In the genomic region with DNA sequence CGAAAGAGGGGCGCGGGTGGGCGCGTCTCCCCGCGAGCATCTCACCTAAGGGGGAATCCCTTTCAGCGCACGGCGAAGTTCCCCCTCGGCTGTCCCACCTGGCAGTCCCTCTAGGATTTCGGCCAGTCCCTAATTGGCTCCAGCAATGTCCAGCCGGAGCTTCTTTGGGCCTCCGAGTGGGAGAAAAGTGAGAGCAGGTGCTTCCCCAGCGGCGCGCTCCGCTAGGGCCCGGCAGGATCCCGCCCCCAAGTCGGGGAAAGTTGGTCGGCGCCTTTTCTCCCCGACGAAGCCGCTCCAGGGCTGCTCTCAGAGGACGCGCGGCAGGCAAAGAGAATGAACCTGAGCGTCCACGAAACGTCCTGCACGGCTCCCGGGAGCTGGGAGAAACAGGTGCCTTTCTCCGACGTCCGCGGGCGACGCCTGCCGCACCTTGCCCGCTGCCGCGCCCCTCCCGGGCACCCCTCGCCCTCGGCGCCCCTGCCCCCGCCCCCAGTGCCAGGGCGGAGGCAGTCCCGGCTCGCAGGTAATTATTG, we compare ENCODE assay signal across 9 cellular contexts. TPM values are rescaled to one million over a fixed set of nuclear protein-coding genes. Genes with fewer than 3 reads are reported as not detected.
A peak's percentile ranks its signal among the peaks of the same experiment; 100 is the strongest.
DNase-seq lines count a peak whose midpoint lies in the region; ATAC-seq and TF ChIP-seq lines count a peak whose summit lies in the region.
"Had no signal": no experiment of that assay in that cellular context is flagged by ENCODE, and none has a peak within 500 bp of the region (broad histone marks: within the 10 kb centered on the region; RNA-seq: fewer than 3 reads in every experiment).

No MANE protein-coding gene starts in this region.

- intact Hi-C loops in activated CD4-positive, alpha-beta T cell treated with anti-CD3 and anti-CD28 coated beads, Interleukin-2, amount 10 ng/mL, durations not matched to agents 24 days and 14 days (cut with micrococcal nuclease): loop anchor here (2.0 to 10.0 kb wide), 6 partner anchors 17 to 599 kb away; no protein-coding TSS in a partner anchor
- intact Hi-C loops in PC-3 (cut with micrococcal nuclease) (no loop called here), heart left ventricle (cut with DNase I) (loop anchor here in 4 of 10 donors (5.0 to 10.0 kb wide), 4 partner anchors 281 to 529 kb away; partner anchors contain the start of gene PDS5B (in 2 of the 4)), gastrocnemius medialis (cut with DNase I; ENCODE audit: low total_unique reads) (loop anchor here (5.0 kb wide), 1 partner anchor 429 kb away; the partner anchor contains the start of gene PDS5B)

- H3F3A ChIP-seq in PC-3 (ENCODE audit: low read length, unreplicated experiment): no peaks in the 10 kb centered on the region

- peaks cover 11% of the 10 kb centered on the region for H3K4me1 Mint-ChIP-seq in activated CD4-positive, alpha-beta T cell treated with anti-CD3 and anti-CD28 coated beads, Interleukin-2, amount 10 ng/mL, durations not matched to agents 24 days and 14 days

- CTCF ChIA-PET in PC-3 (lab: Charles Lee): no interaction called here

- no peak overlapping the region for H3K27ac ChIP-seq in PC-3 (ENCODE audit: low read length)
- H3K27ac ChIP-seq in heart left ventricle: peak overlapping the region; percentile 63 to 93 (median 86)
- H3K27ac ChIP-seq in gastrocnemius medialis: peak overlapping the region; percentile 61 to 83 (median 75)
- H3K27ac ChIP-seq in Karpas-422 (ENCODE audit: low read length): no peak overlapping the region
- H3K27ac ChIP-seq: C4-2B had no signal

- no peaks in the 10 kb centered on the region for H3K9me2 ChIP-seq in PC-3 (replicated peaks; ENCODE audit: low read length)
- no peaks in the 10 kb centered on the region for H3K9me2 ChIP-seq in Karpas-422 (replicated peaks; ENCODE audit: insufficient read depth, low read length)

- peak overlapping the region; percentile 66 for H3K4me3 Mint-ChIP-seq in activated CD4-positive, alpha-beta T cell treated with anti-CD3 and anti-CD28 coated beads, Interleukin-2, amount 10 ng/mL, durations not matched to agents 24 days and 14 days

- H3K36me3 Mint-ChIP-seq in activated CD4-positive, alpha-beta T cell treated with anti-CD3 and anti-CD28 coated beads, Interleukin-2, amount 10 ng/mL, durations not matched to agents 24 days and 14 days (ENCODE audit: low read depth): no peaks in the 10 kb centered on the region

- H3K4me1 ChIP-seq in PC-3 (ENCODE audit: insufficient read depth, low read length) (peaks cover 4% of the 10 kb centered on the region; the same call in 1 of the 2 replicates), heart left ventricle (peaks cover 0 to 24% (median 11%) of the 10 kb centered on the region in 12 donors), gastrocnemius medialis (no peaks in the 10 kb centered on the region), Karpas-422 (ENCODE audit: low read length) (no peaks in the 10 kb centered on the region)

- H3K9me3 Mint-ChIP-seq in activated CD4-positive, alpha-beta T cell treated with anti-CD3 and anti-CD28 coated beads, Interleukin-2, amount 10 ng/mL, durations not matched to agents 24 days and 14 days: peaks cover 4% of the 10 kb centered on the region

- WGBS in heart left ventricle, 4 donors: 6 to 36% (median 20%) methylated on average over 12 to 52 of the region's 52 CpGs

- BruUV-seq in PC-3 (replicated peaks; lab: Mats Ljungman, UMichigan): no TSS peak

- peak overlapping the region; percentile 47 for H3K4me3 ChIP-seq in PC-3 (ENCODE audit: low read length)
- H3K4me3 ChIP-seq in heart left ventricle: peak overlapping the region; percentile 31 to 68 (median 58)
- peak overlapping the region; percentile 35 to 56 (median 51) for H3K4me3 ChIP-seq in gastrocnemius medialis
- no peak overlapping the region for H3K4me3 ChIP-seq in Karpas-422 (ENCODE audit: low read length)

- H2AFZ ChIP-seq in PC-3 (ENCODE audit: low read length) (peak overlapping the region; percentile 55; the same call in 1 of the 2 replicates), Karpas-422 (ENCODE audit: low read length) (no peak overlapping the region)

- ATAC-seq in PC-3 (peak; percentile 43), heart left ventricle (peak in 1 of 4 donors; percentile 29), gastrocnemius medialis (no peak), GM19467 (IDR thresholded peaks at IDR 0.05; ENCODE audit: unreplicated experiment) (no peak), GM19324 (IDR thresholded peaks at IDR 0.05; ENCODE audit: low FRiP score, unreplicated experiment) (no peak)

- H3K9ac ChIP-seq in PC-3 (ENCODE audit: low read length) (no peak overlapping the region), Karpas-422 (ENCODE audit: low read length) (no peak overlapping the region)

- H4K20me1 ChIP-seq in PC-3 (ENCODE audit: low read length) (no peaks in the 10 kb centered on the region), Karpas-422 (ENCODE audit: insufficient read depth, low read depth, low read length) (no peaks in the 10 kb centered on the region)

- POLR2A ChIA-PET in PC-3 (lab: Charles Lee; ENCODE audit: unreplicated experiment): no interaction called here

- DNase-seq in activated CD4-positive, alpha-beta T cell treated with anti-CD3 and anti-CD28 coated beads, Interleukin-2, amount 10 ng/mL, durations not matched to agents 24 days and 14 days: peak; percentile 71
- DNase-seq in activated CD4-positive, alpha-beta T cell treated with anti-CD3 and anti-CD28 coated beads, Interleukin-2, amount 50 U/mL, for 1 hour: no peak
- DNase-seq in PC-3 (no peak), heart left ventricle (peak in 4 of 5 donors; percentile 25 to 70 (median 32)), gastrocnemius medialis (no peak), Karpas-422 (no peak)

- peak overlapping the region; percentile 57 for H3K4me2 ChIP-seq in PC-3 (ENCODE audit: low read length)
- H3K4me2 ChIP-seq in Karpas-422 (ENCODE audit: low read depth, low read length, poor library complexity, severe bottlenecking): no peak overlapping the region

- H3K9me3 ChIP-seq in PC-3 (ENCODE audit: low read length) (no peaks in the 10 kb centered on the region), heart left ventricle (no peaks in the 10 kb centered on the region), gastrocnemius medialis (no peaks in the 10 kb centered on the region), Karpas-422 (ENCODE audit: low read length) (no peaks in the 10 kb centered on the region)

- no peaks in the 10 kb centered on the region for H3K27me3 ChIP-seq in PC-3 (ENCODE audit: low read length)
- H3K27me3 ChIP-seq in heart left ventricle: peaks cover 0 to 33% (median 0%) of the 10 kb centered on the region in 9 donors
- H3K27me3 ChIP-seq in gastrocnemius medialis: peaks cover 10 to 19% (median 12%) of the 10 kb centered on the region in 3 donors
- no peaks in the 10 kb centered on the region for H3K27me3 ChIP-seq in Karpas-422 (ENCODE audit: low read length)

- in situ Hi-C loops in gastrocnemius medialis (cut with MboI; ENCODE audit: low sequenced_read_pairs in 4 of 4): loop anchor here in 1 of 4 donors (25.0 kb wide), 1 partner anchor 429 kb away; the partner anchor contains the start of gene PDS5B

- no peaks in the 10 kb centered on the region for H3K36me3 ChIP-seq in PC-3 (ENCODE audit: low read depth, low read length)
- H3K36me3 ChIP-seq in heart left ventricle: no peaks in the 10 kb centered on the region
- H3K36me3 ChIP-seq in gastrocnemius medialis: no peaks in the 10 kb centered on the region
- H3K36me3 ChIP-seq in Karpas-422 (ENCODE audit: insufficient read depth, low read length): no peaks in the 10 kb centered on the region

- TF ChIP-seq POLR2A in heart left ventricle (IDR thresholded peaks at IDR 0.05) (no peak), gastrocnemius medialis (IDR thresholded peaks at IDR 0.05) (no peak)

- TF ChIP-seq CTCF in PC-3 (conservative IDR thresholded peaks at IDR 0.05; ENCODE audit: low read depth, low read length) (no peak), heart left ventricle (IDR thresholded peaks at IDR 0.05) (no peak), gastrocnemius medialis (IDR thresholded peaks at IDR 0.05 in 4 of 5, conservative IDR thresholded peaks at IDR 0.05 in 1 of 5) (no peak)

- H3K79me2 ChIP-seq in PC-3 (ENCODE audit: low read length) (no peaks in the 10 kb centered on the region), Karpas-422 (ENCODE audit: low read length) (no peaks in the 10 kb centered on the region)

- H3K27ac Mint-ChIP-seq in activated CD4-positive, alpha-beta T cell treated with anti-CD3 and anti-CD28 coated beads, Interleukin-2, amount 10 ng/mL, durations not matched to agents 24 days and 14 days: no peak overlapping the region

- peaks cover 62% of the 10 kb centered on the region for H3K27me3 Mint-ChIP-seq in activated CD4-positive, alpha-beta T cell treated with anti-CD3 and anti-CD28 coated beads, Interleukin-2, amount 10 ng/mL, durations not matched to agents 24 days and 14 days

RNA-seq across cellular contexts. Expression of gene KL, which starts 0.4 kb away (rescaled TPM):
- 0.59 and 0.75 TPM in 2 replicates for total RNA-seq in activated CD4-positive, alpha-beta T cell treated with anti-CD3 and anti-CD28 coated beads, Interleukin-2, amount 10 ng/mL, durations not matched to agents 24 days and 14 days
- total RNA-seq in PC-3 (2014; rRNA removed) (0.07 TPM in 1 of 2 replicates, not detected in the other), heart left ventricle (1 to 10 TPM; 1.0 to 3.1 (median 1.7) TPM), gastrocnemius medialis (1 to 10 TPM; 1.3 to 1.6 (median 1.4) TPM)
- 1 to 10 TPM in 1 of 2 donors, under 1 TPM in 1; 0.34 to 1.7 TPM for polyA plus RNA-seq in heart left ventricle
- total RNA-seq in Karpas-422 (2014; rRNA removed; shearing (Covaris generic); ENCODE audit: low replicate concordance): not detected in 2 replicates

Comparison
In these comparisons a context has a peak if more than half of its experiments do, and no peak if none do; other contexts are left out.
1. DNase-seq: peak in activated CD4-positive, alpha-beta T cell treated with anti-CD3 and anti-CD28 coated beads, Interleukin-2, amount 10 ng/mL, durations not matched to agents 24 days and 14 days (single experiment) and heart left ventricle (4 of 5); none in activated CD4-positive, alpha-beta T cell treated with anti-CD3 and anti-CD28 coated beads, Interleukin-2, amount 50 U/mL, for 1 hour (single experiment), PC-3 (single experiment), gastrocnemius medialis (0 of 2) and Karpas-422 (single experiment).
2. H3K27ac ChIP-seq: peak in heart left ventricle (12 of 12) and gastrocnemius medialis (4 of 4); none in PC-3 (single experiment) and Karpas-422 (single experiment).